Comparison of ENCODE assay signal across 17 cellular contexts in genomic region chr10:24320373-24320772, GRCh38.
A peak's percentile ranks its signal among the peaks of the same experiment; 100 is the strongest.
DNase-seq lines count a peak whose midpoint lies in the region; ATAC-seq, FAIRE-seq and TF ChIP-seq lines count a peak whose summit lies in the region.
"Had no signal": no experiment of that assay in that cellular context is flagged by ENCODE, and none has a peak within 500 bp of the region (broad histone marks: within the 10 kb centered on the region; RNA-seq: fewer than 3 reads in every experiment).

No MANE protein-coding gene starts in this region.

- peaks cover 12% of the 10 kb centered on the region for H3K4me1 ChIP-seq in Loucy (ENCODE audit: insufficient read depth, low read length, poor library complexity, severe bottlenecking)
- peaks cover 48% of the 10 kb centered on the region for H3K4me1 ChIP-seq in parathyroid adenoma
- no peaks in the 10 kb centered on the region for H3K4me1 ChIP-seq in MM.1S (ENCODE audit: low read length)

- H3K27me3 ChIP-seq in Loucy (ENCODE audit: insufficient read depth, low read length, poor library complexity, severe bottlenecking) (no peaks in the 10 kb centered on the region), parathyroid adenoma (ENCODE audit: control insufficient read depth, insufficient read depth, low read length) (no peaks in the 10 kb centered on the region), MM.1S (replicated peaks; ENCODE audit: insufficient read depth, low read length) (no peaks in the 10 kb centered on the region)

- H3K9me3 ChIP-seq in Loucy (ENCODE audit: insufficient read depth, low read depth, low read length) (no peaks in the 10 kb centered on the region), parathyroid adenoma (ENCODE audit: control insufficient read depth, low read length) (no peaks in the 10 kb centered on the region), MM.1S (replicated peaks; ENCODE audit: insufficient read depth, low read length) (no peaks in the 10 kb centered on the region)

- no peaks in the 10 kb centered on the region for H3F3A ChIP-seq in Loucy (ENCODE audit: low read depth)
- H3F3A ChIP-seq in MM.1S (ENCODE audit: insufficient read depth, low read length): no peaks in the 10 kb centered on the region

- no peak overlapping the region for H2AFZ ChIP-seq in Loucy (ENCODE audit: low read length)
- H2AFZ ChIP-seq in parathyroid adenoma: no peak overlapping the region
- no peak overlapping the region for H2AFZ ChIP-seq in MM.1S (ENCODE audit: low read length)
- H2AFZ ChIP-seq: GM23338 had no signal

- FAIRE-seq in RCC 7860 (lab: Jason Lieb, UNC): no peak
- FAIRE-seq: A204.1, H54 had no signal

- no peaks in the 10 kb centered on the region for H3K36me3 ChIP-seq in Loucy (ENCODE audit: insufficient read depth, low read length)
- no peaks in the 10 kb centered on the region for H3K36me3 ChIP-seq in parathyroid adenoma (ENCODE audit: control insufficient read depth, insufficient read depth, low read length)
- no peaks in the 10 kb centered on the region for H3K36me3 ChIP-seq in MM.1S (replicated peaks; ENCODE audit: insufficient read depth, low read length)

- H3K4me2 ChIP-seq in Loucy (ENCODE audit: low read depth, low read length, poor library complexity, severe bottlenecking) (peak overlapping the region; percentile 20), parathyroid adenoma (ENCODE audit: low read length) (peak overlapping the region; percentile 43), MM.1S (ENCODE audit: low read depth, low read length) (no peak overlapping the region)
- H3K4me2 ChIP-seq: GM23338 had no signal

- ATAC-seq in SK-N-SH treated with all-trans-retinoic acid at 6 μM for 48 hours: no peak

- TF ChIP-seq CTCF in Loucy (conservative IDR thresholded peaks at IDR 0.05; ENCODE audit: low read length): no peak
- no peak for TF ChIP-seq CTCF in parathyroid adenoma (IDR thresholded peaks at IDR 0.05)
- TF ChIP-seq CTCF in MM.1S (IDR thresholded peaks at IDR 0.05; ENCODE audit: low read length): no peak

- H4K20me1 ChIP-seq in Loucy (ENCODE audit: insufficient read depth, low read length, poor library complexity, severe bottlenecking): no peaks in the 10 kb centered on the region
- no peaks in the 10 kb centered on the region for H4K20me1 ChIP-seq in MM.1S (ENCODE audit: insufficient read depth, low read length)

- H3K79me2 ChIP-seq in Loucy (ENCODE audit: insufficient read depth, low read length): no peaks in the 10 kb centered on the region
- H3K79me2 ChIP-seq in parathyroid adenoma: peaks cover 11% of the 10 kb centered on the region
- no peaks in the 10 kb centered on the region for H3K79me2 ChIP-seq in MM.1S (ENCODE audit: low read length)

- no peak overlapping the region for H3K4me3 ChIP-seq in Loucy (ENCODE audit: low read length, poor library complexity, severe bottlenecking)
- H3K4me3 ChIP-seq in parathyroid adenoma (ENCODE audit: low read depth, low read length): no peak overlapping the region
- H3K4me3 ChIP-seq in MM.1S (ENCODE audit: low read length): no peak overlapping the region
- H3K4me3 ChIP-seq: GM23338 had no signal

- H3K9me2 ChIP-seq in Loucy (replicated peaks; ENCODE audit: low read depth, low read length): no peaks in the 10 kb centered on the region
- no peaks in the 10 kb centered on the region for H3K9me2 ChIP-seq in MM.1S (replicated peaks; ENCODE audit: insufficient read depth, low read length)

- peak overlapping the region; percentile 73 for H3K27ac ChIP-seq in parathyroid adenoma
- no peak overlapping the region for H3K27ac ChIP-seq in MM.1S (ENCODE audit: low read length)
- H3K27ac ChIP-seq: HL-60 had no signal

- H3K9ac ChIP-seq in Loucy (ENCODE audit: low read depth, low read length, poor library complexity, severe bottlenecking) (no peak overlapping the region), parathyroid adenoma (no peak overlapping the region), MM.1S (ENCODE audit: low read length) (no peak overlapping the region)

- DNase-seq in epidermal melanocyte (ENCODE audit: insufficient read length, low spot score): no peak
- no peak for DNase-seq in RCC 7860 (ENCODE audit: low spot score)
- no peak for DNase-seq in MM.1S
- DNase-seq: AML-193; CD4-positive, alpha-beta memory T cell; DMS153; DMS79; GF-D8; HCEC 1CT; IMR-90 had no signal

TF ChIP-seq in SK-N-SH treated with all-trans-retinoic acid at 6 μM for 48 hours, 23 proteins besides CTCF, POLR2A, EP300 and RAD21:
- TF ChIP-seq ZC3H10 (CRISPR knock-in tag; IDR thresholded peaks at IDR 0.05) (no peak), TCF4 (CRISPR knock-in tag; IDR thresholded peaks at IDR 0.05; ENCODE audit: borderline replicate concordance) (peak; percentile 62; the same call in 1 of the 2 replicates)
TF ChIP-seq in SK-N-SH treated with all-trans-retinoic acid at 6 μM for 48 hours: peak in this region for 1.
